Comparison of ENCODE assay signal across 8 cellular contexts in the genomic region with DNA sequence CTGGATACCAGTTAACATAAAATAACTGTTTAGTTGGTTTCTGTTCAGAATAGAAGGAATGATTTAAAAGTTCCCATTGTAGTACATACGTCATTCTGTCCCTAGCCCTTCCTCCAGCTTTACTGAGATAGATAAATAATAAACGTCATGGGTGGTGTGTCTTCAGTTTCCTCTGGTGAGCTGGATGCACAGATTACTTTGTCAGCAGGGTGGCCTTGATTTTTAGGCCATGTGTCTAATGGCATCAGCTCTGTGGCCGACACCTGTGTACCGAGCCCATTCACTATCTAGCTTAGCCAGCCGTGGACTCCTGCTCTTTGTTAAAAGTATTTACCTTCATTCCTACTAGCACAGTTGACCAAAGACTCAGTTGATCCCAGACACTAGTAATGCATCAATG. TPM values are rescaled to one million over a fixed set of nuclear protein-coding genes. Genes with fewer than 3 reads are reported as not detected.
DNase-seq lines count a peak whose midpoint lies in the region; ATAC-seq, FAIRE-seq and TF ChIP-seq lines count a peak whose summit lies in the region.
"Not testable (repeated sequence)": the region's sequence is repeated elsewhere in the genome, so short reads cannot be mapped to it uniquely, and the experiment has no call there.

No MANE protein-coding gene starts in this region.

- H3K9ac ChIP-seq in mammary epithelial cell (ENCODE audit: insufficient read depth, low read length), result peak overlapping the region; percentile 16
- peak overlapping the region; percentile 23 for H3K9ac ChIP-seq in fibroblast of lung (ENCODE audit: insufficient read depth, low read length)
- H3K9ac ChIP-seq in HepG2 (ENCODE audit: insufficient read depth, low read depth, low read length), result not testable (repeated sequence)

- TF ChIP-seq EP300 in HepG2 (IDR thresholded peaks at IDR 0.05; ENCODE audit: low read depth in 2 of 2, low read length in 2 of 2); HepG2 (CRISPR knock-in tag; IDR thresholded peaks at IDR 0.05; ENCODE audit: borderline replicate concordance): not testable (repeated sequence)

- H3K27ac ChIP-seq in mammary epithelial cell (ENCODE audit: insufficient read depth, low read depth, low read length) (peak overlapping the region; percentile 88), fibroblast of lung (ENCODE audit: insufficient read depth, low read length) (peak overlapping the region; percentile 96), HepG2 (ENCODE audit: extremely low read length, insufficient read depth, low read length) (peak overlapping the region; percentile 55), small intestine (ENCODE audit: low read depth in 1 of 2, low read length in 1 of 2) (peak overlapping the region in 1 of 2 donors; percentile 44)

- H3K4me1 ChIP-seq in mammary epithelial cell (ENCODE audit: insufficient read depth, low read length); fibroblast of lung (ENCODE audit: control insufficient read depth, extremely low read depth, insufficient read depth, low read length); small intestine (ENCODE audit: control insufficient read depth in 2 of 2, insufficient read depth in 1 of 2, low read depth in 1 of 2, low read length in 1 of 2): not testable (repeated sequence)
- H3K4me1 ChIP-seq in HepG2 (ENCODE audit: insufficient read depth, low read length), result peaks cover 28% of the 10 kb centered on the region

- peak overlapping the region; percentile 71 for H3K27ac Mint-ChIP-seq in T-helper 2 cell treated with Interferon-gamma antibody and Interleukin-4, amounts not matched to agents 5 μg/mL and 100 μg/mL, for 36 hours

- not testable (repeated sequence) for H3K27me3 ChIP-seq in mammary epithelial cell (ENCODE audit: insufficient read depth, low read length); fibroblast of lung (ENCODE audit: control insufficient read depth, insufficient read depth, low read length); HepG2 (ENCODE audit: control insufficient read depth in 1 of 2, insufficient read depth in 2 of 2, low read length in 2 of 2); small intestine (ENCODE audit: control insufficient read depth in 2 of 2, insufficient read depth in 2 of 2, low read length in 2 of 2)

- H3K9me3 ChIP-seq in mammary epithelial cell (replicated peaks; ENCODE audit: insufficient read depth, low read length); fibroblast of lung (ENCODE audit: control insufficient read depth, insufficient read depth, low read depth, low read length); HepG2 (ENCODE audit: low read length); small intestine (ENCODE audit: control insufficient read depth, low read depth): not testable (repeated sequence)

- dilution Hi-C loops in mammary epithelial cell (cut with HindIII; ENCODE audit: low sequenced_read_pairs), result not testable (repeated sequence)

- H3K36me3 ChIP-seq in mammary epithelial cell (ENCODE audit: insufficient read depth, low read length); fibroblast of lung (ENCODE audit: control insufficient read depth, insufficient read depth, low read length); HepG2 (replicated peaks in 1 of 2; ENCODE audit: control insufficient read depth in 1 of 2, insufficient read depth in 2 of 2, low read length in 2 of 2); small intestine (ENCODE audit: control insufficient read depth in 2 of 2, insufficient read depth in 2 of 2, low read length in 2 of 2): not testable (repeated sequence)

- 91% methylated on average over 5 of the region's 5 CpGs for WGBS in mammary epithelial cell (ENCODE audit: low coverage, missing lambda C conversion rate)
- 0% methylated on average over 5 of the region's 5 CpGs for WGBS in HepG2 (ENCODE audit: low lambda C conversion rate)
- WGBS in small intestine, 3 donors, result 16 to 46% (median 23%) methylated on average over 5 of the region's 5 CpGs

- peak overlapping the region; percentile 37 for H3K4me3 Mint-ChIP-seq in T-helper 2 cell treated with Interferon-gamma antibody and Interleukin-4, amounts not matched to agents 5 μg/mL and 100 μg/mL, for 36 hours

- in situ Hi-C loops in mammary epithelial cell (cut with MboI; ENCODE audit: low sequenced_read_pairs in 2 of 2); HepG2 (cut with HindIII; ENCODE audit: extremely low pct_ligation_motif_present, low pct_unique_long_range_greater_than_20kb): not testable (repeated sequence)

- H2AFZ ChIP-seq in mammary epithelial cell (ENCODE audit: low read depth, low read length), result not testable (repeated sequence)
- peak overlapping the region; percentile 55 for H2AFZ ChIP-seq in fibroblast of lung (ENCODE audit: low read length)
- H2AFZ ChIP-seq in HepG2 (ENCODE audit: low read length), result peak overlapping the region; percentile 42

- TF ChIP-seq RAD21 in HepG2 (CRISPR knock-in tag; IDR thresholded peaks at IDR 0.05), result not testable (repeated sequence)

- BruUV-seq in mammary epithelial cell (replicated peaks; lab: Mats Ljungman, UMichigan), result TSS peak; percentile 24
- BruUV-seq in HepG2 (replicated peaks; lab: Mats Ljungman, UMichigan), result not testable (repeated sequence)

- DNase-seq in A172 (ENCODE audit: low spot score) (peak; percentile 25), DMS53 (lab: John Stamatoyannopoulos, UW) (peak; percentile 81), HT-29 (ENCODE audit: low spot score) (peak; percentile 12), mammary epithelial cell (peak; percentile 49), fibroblast of lung (ENCODE audit: low read depth in 2 of 2) (peak; percentile 75 to 77), HepG2 (ENCODE audit: low spot score) (peak; percentile 77), small intestine (peak; percentile 23)
- not testable (repeated sequence) for DNase-seq in T-helper 2 cell treated with Interferon-gamma antibody and Interleukin-4, amounts not matched to agents 5 μg/mL and 100 μg/mL, for 36 hours (ENCODE audit: low spot score)

- not testable (repeated sequence) for H3K79me2 ChIP-seq in mammary epithelial cell (ENCODE audit: insufficient read depth, low read length); fibroblast of lung (ENCODE audit: control insufficient read depth, insufficient read depth, low read length); HepG2 (ENCODE audit: insufficient read depth, low read length)

- H3K4me2 ChIP-seq in mammary epithelial cell (ENCODE audit: insufficient read depth, low read depth, low read length), result not testable (repeated sequence)
- peak overlapping the region; percentile 68 for H3K4me2 ChIP-seq in fibroblast of lung (ENCODE audit: extremely low read depth, insufficient read depth, low read length)
- H3K4me2 ChIP-seq in HepG2 (ENCODE audit: low read depth, low read length), result peak overlapping the region; percentile 62

- H3K36me3 Mint-ChIP-seq in T-helper 2 cell treated with Interferon-gamma antibody and Interleukin-4, amounts not matched to agents 5 μg/mL and 100 μg/mL, for 36 hours (ENCODE audit: low read depth), result not testable (repeated sequence)

- intact Hi-C loops in mammary epithelial cell (cut with micrococcal nuclease); HepG2 (cut with micrococcal nuclease; ENCODE audit: unreplicated experiment): not testable (repeated sequence)

- not testable (repeated sequence) for H4K20me1 ChIP-seq in mammary epithelial cell (ENCODE audit: insufficient read depth, low read length); fibroblast of lung (ENCODE audit: control insufficient read depth, extremely low read depth, insufficient read depth, low read length); HepG2 (ENCODE audit: insufficient read depth, low read length)

- peaks cover 39% of the 10 kb centered on the region for H3K4me1 Mint-ChIP-seq in T-helper 2 cell treated with Interferon-gamma antibody and Interleukin-4, amounts not matched to agents 5 μg/mL and 100 μg/mL, for 36 hours (ENCODE audit: low read depth)

- TF ChIP-seq CTCF in mammary epithelial cell (conservative IDR thresholded peaks at IDR 0.05 in 1 of 2, IDR thresholded peaks at IDR 0.05 in 1 of 2; ENCODE audit: extremely low read depth in 1 of 2, insufficient read depth in 1 of 2, low read depth in 1 of 2, low read length in 2 of 2); fibroblast of lung (conservative IDR thresholded peaks at IDR 0.05 in 1 of 2, IDR thresholded peaks at IDR 0.05 in 1 of 2; ENCODE audit: low read depth in 1 of 2, low read length in 2 of 2); HepG2 (CRISPR knock-in tag; IDR thresholded peaks at IDR 0.05): not testable (repeated sequence)

- not testable (repeated sequence) for H3K27me3 Mint-ChIP-seq in T-helper 2 cell treated with Interferon-gamma antibody and Interleukin-4, amounts not matched to agents 5 μg/mL and 100 μg/mL, for 36 hours (ENCODE audit: low read depth)

- peak; percentile 53 for ATAC-seq in HepG2

- CTCF ChIA-PET in mammary epithelial cell (lab: Charles Lee; ENCODE audit: low non-redundant PET); HepG2 (lab: Yijun Ruan, JAX; ENCODE audit: low intra/inter-chr PET ratio, low total read pairs): not testable (repeated sequence)

- TF ChIP-seq POLR2A in HepG2 (IDR thresholded peaks at IDR 0.05; ENCODE audit: insufficient read depth in 1 of 2, low read depth in 2 of 2, low read length in 2 of 2), result not testable (repeated sequence)

- FAIRE-seq in HepG2 (lab: Jason Lieb, UNC); small intestine (lab: Jason Lieb, UNC): not testable (repeated sequence)

- H3K4me3 ChIP-seq in mammary epithelial cell (replicated peaks in 1 of 3; ENCODE audit: insufficient read depth in 1 of 3, low read depth in 2 of 3, low read length in 3 of 3); fibroblast of lung (replicated peaks in 1 of 4; ENCODE audit: control extremely low read depth in 1 of 4, insufficient read depth in 1 of 4, low read depth in 3 of 4, low read length in 4 of 4); small intestine (ENCODE audit: low read depth in 1 of 2, low read length in 2 of 2): not testable (repeated sequence)
- H3K4me3 ChIP-seq in HepG2 (replicated peaks in 1 of 3; ENCODE audit: insufficient read depth in 1 of 3, low read depth in 2 of 3, low read length in 3 of 3), result peak overlapping the region in 1 of 3 experiments; percentile 28; a peak in 1 of 6 replicates

- POLR2A ChIA-PET in HepG2 (lab: Yijun Ruan, JAX), result not testable (repeated sequence)

- H3K9me3 Mint-ChIP-seq in T-helper 2 cell treated with Interferon-gamma antibody and Interleukin-4, amounts not matched to agents 5 μg/mL and 100 μg/mL, for 36 hours, result not testable (repeated sequence)

RNA-seq across cellular contexts. Expression of a gene that starts 34.7 kb away (rescaled TPM):
- total RNA-seq in A172 (2014; rRNA removed; shearing (Covaris generic)), result 4.5 and 4.6 TPM in 2 replicates
- 6.5 and 7.1 TPM in 2 replicates for total RNA-seq in HT-29 (2014; rRNA removed; shearing (Covaris generic))
- total RNA-seq in mammary epithelial cell, result 1 to 10 TPM; 1.2 to 8.0 TPM
- 4.9 TPM for polyA plus RNA-seq in mammary epithelial cell
- polyA minus RNA-seq in mammary epithelial cell, result 2.9 TPM
- 2.1 and 2.8 TPM in 2 replicates for total RNA-seq in fibroblast of lung
- 3.2 and 3.4 TPM in 2 replicates for polyA plus RNA-seq in fibroblast of lung
- 1.6 and 2.0 TPM in 2 replicates for polyA plus RNA-seq in fibroblast of lung (2012)
- polyA minus RNA-seq in fibroblast of lung (ENCODE audit: low replicate concordance), result 0.19 and 1.8 TPM in 2 replicates
- 2.3 and 5.1 TPM in 2 replicates for total RNA-seq in HepG2 (2016; rRNA removed; fragmentation: Illumina TruSeq; extraction: Trizol)
- 4.4 and 5.3 TPM in 2 replicates for total RNA-seq in HepG2 (2016; cell fraction: cytosol; rRNA removed; fragmentation: Illumina TruSeq; extraction: Trizol; ENCODE audit: low read depth)
- 1.9 and 5.6 TPM in 2 replicates for total RNA-seq in HepG2 (2016; cell fraction: insoluble cytoplasmic fraction; rRNA removed; fragmentation: Illumina TruSeq; extraction: Trizol)
- total RNA-seq in HepG2 (2016; cell fraction: membrane; rRNA removed; fragmentation: Illumina TruSeq; extraction: Trizol), result 4.3 and 5.0 TPM in 2 replicates
- total RNA-seq in HepG2 (2016; cell fraction: nucleus; rRNA removed; fragmentation: Illumina TruSeq; extraction: Trizol), result 7.7 TPM in 2 replicates
- polyA plus RNA-seq in HepG2 (2011; rRNA removed), result 12.0 TPM in 2 replicates
- polyA plus RNA-seq in HepG2 (2011; cell fraction: cytosol; rRNA removed), result 2.7 and 3.2 TPM in 2 replicates
- 41.4 and 47.5 TPM in 2 replicates for polyA plus RNA-seq in HepG2 (2011; cell fraction: nucleus; rRNA removed)
- 6.1 and 6.3 TPM in 2 replicates for polyA plus RNA-seq in HepG2 (2012)
- 0.62 and 0.65 TPM in 2 replicates for polyA plus RNA-seq in HepG2 (2016; cell fraction: cytosol; fragmentation: Illumina TruSeq; extraction: Trizol; ENCODE audit: low read depth)
- polyA plus RNA-seq in HepG2 (2016; cell fraction: insoluble cytoplasmic fraction; fragmentation: Illumina TruSeq; extraction: Trizol; ENCODE audit: low read depth), result 2.5 and 2.7 TPM in 2 replicates
- polyA plus RNA-seq in HepG2 (2016; cell fraction: membrane; fragmentation: Illumina TruSeq; extraction: Trizol; ENCODE audit: low read depth), result 1.6 and 2.0 TPM in 2 replicates
- polyA plus RNA-seq in HepG2 (2016; cell fraction: nucleus; fragmentation: Illumina TruSeq; extraction: Trizol; ENCODE audit: insufficient read depth, low read depth), result 44.3 and 47.1 TPM in 2 replicates
- polyA minus RNA-seq in HepG2 (2011; rRNA and poly(A)+ RNA removed; ENCODE audit: low replicate concordance), result 4.2 and 8.1 TPM in 2 replicates
- 1.2 and 1.7 TPM in 2 replicates for polyA minus RNA-seq in HepG2 (2011; cell fraction: cytosol; rRNA and poly(A)+ RNA removed)
- polyA minus RNA-seq in HepG2 (2011; cell fraction: nucleus; rRNA and poly(A)+ RNA removed), result 14.2 and 16.0 TPM in 2 replicates
- polyA plus RNA-seq in small intestine, result 10 to 100 TPM; 12.3 to 81.2 (median 13.5) TPM
